Comparison of ENCODE assay signal across 8 cellular contexts in genomic region chr3:31610700-31611275, GRCh38.
DNase-seq lines count a peak whose midpoint lies in the region; TF ChIP-seq lines count a peak whose summit lies in the region.

No MANE protein-coding gene starts in this region.

- DNase-seq in COLO829 (ENCODE audit: low spot score) (peak; percentile 55), LHCN-M2 (ENCODE audit: low read depth) (peak; percentile 49), cerebellum (ENCODE audit: low spot score) (peak; percentile 29), mesothelial cell of epicardium (ENCODE audit: low spot score in 2 of 2, unreplicated experiment in 2 of 2) (no peak), posterior vena cava (ENCODE audit: low spot score) (no peak), NCI-H446 treated with DMSO at 0.1 percent for 48 hours (lab: John Stamatoyannopoulos, UW) (no peak), hypothalamus (lab: John Stamatoyannopoulos, UW) (no peak)
- no peak for DNase-seq in activated CD8-positive, alpha-beta memory T cell treated with anti-CD3 and anti-CD28 coated beads, Interleukin-2, amount 50 U/mL, for 48 hours

- peak; percentile 37 for TF ChIP-seq CTCF in mesothelial cell of epicardium (IDR thresholded peaks at IDR 0.05; ENCODE audit: unreplicated experiment)

- no peak overlapping the region for H3K27ac Mint-ChIP-seq in mesothelial cell of epicardium

- H3K4me1 Mint-ChIP-seq in mesothelial cell of epicardium = peaks cover 23% of the 10 kb centered on the region

- intact Hi-C loops in posterior vena cava (cut with DNase I) = no loop called here

- H3K4me3 Mint-ChIP-seq in mesothelial cell of epicardium = no peak overlapping the region

- H3K36me3 Mint-ChIP-seq in mesothelial cell of epicardium = peaks cover 59% of the 10 kb centered on the region

- H3K27me3 Mint-ChIP-seq in mesothelial cell of epicardium (ENCODE audit: low read depth) = no peaks in the 10 kb centered on the region

- peaks cover 41% of the 10 kb centered on the region for H3K9me3 Mint-ChIP-seq in mesothelial cell of epicardium

Comparison
In these comparisons a context has a peak if more than half of its experiments do, and no peak if none do; other contexts are left out.
1. DNase-seq: peak in COLO829 (single experiment), LHCN-M2 (single experiment) and cerebellum (single experiment); none in mesothelial cell of epicardium (0 of 2), posterior vena cava (single experiment), NCI-H446 treated with DMSO at 0.1 percent for 48 hours (single experiment), hypothalamus (0 of 51) and activated CD8-positive, alpha-beta memory T cell treated with anti-CD3 and anti-CD28 coated beads, Interleukin-2, amount 50 U/mL, for 48 hours (single experiment).